Comparison of ENCODE assay signal across 8 cellular contexts in the genomic region with DNA sequence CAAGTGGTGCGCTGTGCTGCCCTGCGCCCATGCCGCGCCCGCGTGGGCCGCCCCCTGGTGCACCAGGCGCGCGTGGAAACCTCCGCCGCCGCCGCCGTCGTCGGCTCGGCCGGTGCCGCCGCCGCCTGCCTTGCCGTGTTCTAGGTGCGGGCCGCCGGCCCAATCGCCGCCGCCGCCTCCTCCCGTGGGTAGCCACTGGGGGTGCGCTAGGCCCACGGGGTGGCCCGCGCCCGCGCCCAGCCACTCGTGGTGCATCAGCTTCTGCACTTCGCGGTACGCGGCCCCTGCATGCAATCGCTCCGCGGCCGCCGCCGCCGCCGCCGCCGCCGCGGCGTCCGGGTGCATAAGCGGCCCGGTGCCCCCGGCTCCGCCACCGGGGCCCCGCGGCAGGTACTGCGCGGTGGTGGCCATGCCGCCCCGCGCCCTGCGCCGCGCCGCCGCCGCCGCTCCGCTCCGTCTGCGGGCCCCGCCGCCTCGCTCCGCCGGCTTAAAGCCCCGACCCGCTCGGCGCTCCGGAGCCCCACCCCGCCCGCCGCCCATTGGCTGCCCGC. TPM values are rescaled to one million over a fixed set of nuclear protein-coding genes. Genes with fewer than 3 reads are reported as not detected.
DNase-seq lines count a peak whose midpoint lies in the region; ATAC-seq, FAIRE-seq and TF ChIP-seq lines count a peak whose summit lies in the region.

A gene (minus strand): TSS at position 461 of the 551 bp plus-strand sequence. CDS start 50 bp downstream, at position 411.

- peaks cover 51% of the 10 kb centered on the region for H3K4me1 Mint-ChIP-seq in neural crest cell

- CTCF ChIA-PET in A549 (lab: Yijun Ruan, JAX), result interaction anchor here (1.9 kb wide), 1 partner anchor 12 kb away, joined by 4 read pairs; no protein-coding TSS in a partner anchor

- peak within 1 kb of the TSS; percentile 99 for H3K4me2 ChIP-seq in A549
- H3K4me2 ChIP-seq in OCI-LY1 (ENCODE audit: low read length), result peak within 1 kb of the TSS; percentile 65

- peaks cover 77% of the 10 kb centered on the region for H3K27me3 Mint-ChIP-seq in neural crest cell (ENCODE audit: low read depth)

- no peaks in the 10 kb centered on the region for H3K36me3 ChIP-seq in OCI-LY1 (ENCODE audit: insufficient read depth, low read length)

- H3K79me2 ChIP-seq in OCI-LY1 (ENCODE audit: insufficient read depth, low read length), result no peaks in the 10 kb centered on the region

- peaks cover 2% of the 10 kb centered on the region; the same call in 1 of the 2 replicates for H3K27me3 ChIP-seq in OCI-LY1 (ENCODE audit: insufficient read depth, low read length)

- 4% methylated on average over 9 of the region's 92 CpGs for WGBS in A549 (ENCODE audit: missing lambda C conversion rate)

- H3K4me1 ChIP-seq in A549 (peaks cover 18% of the 10 kb centered on the region; the same call in 2 of the 3 replicates), OCI-LY1 (ENCODE audit: insufficient read depth, low read length, severe bottlenecking) (peaks cover 3% of the 10 kb centered on the region)

- no peaks in the 10 kb centered on the region for H3K9me2 ChIP-seq in OCI-LY1 (ENCODE audit: low read depth, low read length)

- ATAC-seq in A549, result peak in 1 of 2 experiments; percentile 1; a peak in 1 of 6 replicates
- ATAC-seq in GM19455 (IDR thresholded peaks at IDR 0.05; ENCODE audit: unreplicated experiment), result peak; percentile 9
- ATAC-seq in GM19324 (IDR thresholded peaks at IDR 0.05; ENCODE audit: low FRiP score, unreplicated experiment), result no peak

- no peaks in the 10 kb centered on the region for H4K20me1 ChIP-seq in OCI-LY1 (ENCODE audit: insufficient read depth, low read length)

- H3K4me3 ChIP-seq in A549 (peak within 1 kb of the TSS; percentile 59), OCI-LY1 (ENCODE audit: low read depth, low read length, poor library complexity, severe bottlenecking) (peak within 1 kb of the TSS; percentile 57)

- no peak within 1 kb of the TSS for H3K9ac ChIP-seq in OCI-LY1 (ENCODE audit: low read length)

- FAIRE-seq in A549 (lab: Jason Lieb, UNC), result no peak

- TF ChIP-seq EP300 in A549 (IDR thresholded peaks at IDR 0.05), result no peak

- no peak for TF ChIP-seq RAD21 in A549 (conservative IDR thresholded peaks at IDR 0.05 in 1 of 2, IDR thresholded peaks at IDR 0.05 in 1 of 2)

- peak within 1 kb of the TSS; percentile 92 for H3K4me3 Mint-ChIP-seq in neural crest cell

- H3K27ac ChIP-seq in A549, result peak within 1 kb of the TSS in 1 of 2 experiments; percentile 61; a peak in 3 of 6 replicates
- no peak within 1 kb of the TSS for H3K27ac ChIP-seq in OCI-LY1 (ENCODE audit: low read depth, low read length, poor library complexity, severe bottlenecking)

- TF ChIP-seq CTCF in A549 (IDR thresholded peaks at IDR 0.05) (no peak), OCI-LY1 (IDR thresholded peaks at IDR 0.05; ENCODE audit: low read length) (no peak), neural crest cell (conservative IDR thresholded peaks at IDR 0.05) (no peak)

- H2AFZ ChIP-seq in OCI-LY1 (ENCODE audit: low read length), result no peak within 1 kb of the TSS

- no peak for TF ChIP-seq POLR2A in A549 (IDR thresholded peaks at IDR 0.05; ENCODE audit: low read length)

- DNase-seq in A549 (ENCODE audit: low read depth in 1 of 2, low spot score in 1 of 2), result no peak
- DNase-seq in ecto neural progenitor cell (ENCODE audit: low spot score), result peak; percentile 76
- no peak for DNase-seq in neural crest cell (ENCODE audit: low read depth, low spot score)
- no peak for DNase-seq in pons (ENCODE audit: low spot score)
- DNase-seq in ureter (ENCODE audit: low spot score), result no peak

- no peaks in the 10 kb centered on the region for H3F3A ChIP-seq in OCI-LY1 (ENCODE audit: insufficient read depth, low read length)

- no peak within 1 kb of the TSS for H3K27ac Mint-ChIP-seq in neural crest cell (ENCODE audit: unreplicated experiment)

- H3K36me3 Mint-ChIP-seq in neural crest cell (ENCODE audit: low read depth), result peaks cover 4% of the 10 kb centered on the region

- POLR2A ChIA-PET in A549 (lab: Yijun Ruan, JAX), result interaction anchor here (0.6 kb wide), 1 partner anchor 430 kb away, joined by 4 read pairs; no protein-coding TSS in a partner anchor

- H3K9me3 Mint-ChIP-seq in neural crest cell, result no peaks in the 10 kb centered on the region

- H3K9me3 ChIP-seq in A549, result no peaks in the 10 kb centered on the region
- no peaks in the 10 kb centered on the region for H3K9me3 ChIP-seq in OCI-LY1 (ENCODE audit: low read length)

TF ChIP-seq in A549, 52 proteins besides CTCF, POLR2A, EP300 and RAD21:
- TF ChIP-seq NR3C1 (IDR thresholded peaks at IDR 0.05), result no peak

RNA-seq across cellular contexts. Expression of the gene that starts here (rescaled TPM):
- polyA plus RNA-seq in A549 (2011; rRNA removed), result not detected in 2 replicates
- not detected in 2 replicates for polyA plus RNA-seq in A549 (2012; cell fraction: cytosol; rRNA removed)
- polyA plus RNA-seq in A549 (2012; cell fraction: nucleus; rRNA removed), result 0.09 TPM in 1 of 2 replicates, not detected in the other
- polyA plus RNA-seq in A549 (2017; fragmentation: RNase III; extraction: RNeasy Plus Mini Kit Qiagen cat#74134 plus additional on column Dnase treatment), result not detected in 3 replicates
- not detected in 2 replicates for polyA minus RNA-seq in A549 (2011; rRNA and poly(A)+ RNA removed)
- 10.7 and 12.1 TPM in 2 replicates for total RNA-seq in neural crest cell
- 2.8 TPM for total RNA-seq in ureter
